In genomic region chr3:72977060-72977459, GRCh38 we compare ENCODE assay signal across 9 cellular contexts. TPM values are rescaled to one million over a fixed set of nuclear protein-coding genes. Genes with fewer than 3 reads are reported as not detected.
A peak's percentile ranks its signal among the peaks of the same experiment; 100 is the strongest.
DNase-seq lines count a peak whose midpoint lies in the region; ATAC-seq and TF ChIP-seq lines count a peak whose summit lies in the region.
"Had no signal": no experiment of that assay in that cellular context is flagged by ENCODE, and none has a peak within 500 bp of the region (broad histone marks: within the 10 kb centered on the region; RNA-seq: fewer than 3 reads in every experiment).

No MANE protein-coding gene starts in this region.

- H3K4me1 Mint-ChIP-seq in activated T-cell treated with anti-CD3 and anti-CD28 coated beads, Interleukin-2, amount 50 U/mL, for 24 hours (ENCODE audit: low read depth), result peaks cover 24% of the 10 kb centered on the region
- H3K4me1 Mint-ChIP-seq in activated naive CD8-positive, alpha-beta T cell treated with anti-CD3 and anti-CD28 coated beads, Interleukin-2, amount 50 U/mL, for 24 hours, result peaks cover 22% of the 10 kb centered on the region
- H3K4me1 Mint-ChIP-seq in GM23338, result peaks cover 16% of the 10 kb centered on the region

- H3K9me3 Mint-ChIP-seq in activated T-cell treated with anti-CD3 and anti-CD28 coated beads, Interleukin-2, amount 50 U/mL, for 24 hours, result no peaks in the 10 kb centered on the region
- no peaks in the 10 kb centered on the region for H3K9me3 Mint-ChIP-seq in activated naive CD8-positive, alpha-beta T cell treated with anti-CD3 and anti-CD28 coated beads, Interleukin-2, amount 50 U/mL, for 24 hours
- H3K9me3 Mint-ChIP-seq in GM23338, result no peaks in the 10 kb centered on the region

- ATAC-seq in HG03135 (IDR thresholded peaks at IDR 0.05; ENCODE audit: unreplicated experiment), result peak; percentile 56
- ATAC-seq in activated naive CD8-positive, alpha-beta T cell treated with anti-CD3 and anti-CD28 coated beads, Interleukin-2, amount 50 U/mL, for 24 hours, result peak; percentile 84
- peak; percentile 58 for ATAC-seq in stimulated activated naive CD8-positive, alpha-beta T cell treated with anti-CD3 and anti-CD28 coated beads, Interleukin-15, Interleukin-2, amounts not matched to agents 100 U/mL and 50 U/mL, for 24 hours
- ATAC-seq in GM23338, result no peak

- no peaks in the 10 kb centered on the region for H3K36me3 Mint-ChIP-seq in activated T-cell treated with anti-CD3 and anti-CD28 coated beads, Interleukin-2, amount 50 U/mL, for 24 hours (ENCODE audit: low read depth)
- H3K36me3 Mint-ChIP-seq in activated naive CD8-positive, alpha-beta T cell treated with anti-CD3 and anti-CD28 coated beads, Interleukin-2, amount 50 U/mL, for 24 hours (ENCODE audit: low read depth), result no peaks in the 10 kb centered on the region
- H3K36me3 Mint-ChIP-seq in GM23338 (ENCODE audit: low read depth), result no peaks in the 10 kb centered on the region

- H3K9me2 ChIP-seq in GM23338 (ENCODE audit: insufficient read depth), result no peaks in the 10 kb centered on the region

- no peak overlapping the region for H3K4me3 Mint-ChIP-seq in activated T-cell treated with anti-CD3 and anti-CD28 coated beads, Interleukin-2, amount 50 U/mL, for 24 hours
- no peak overlapping the region for H3K4me3 Mint-ChIP-seq in activated naive CD8-positive, alpha-beta T cell treated with anti-CD3 and anti-CD28 coated beads, Interleukin-2, amount 50 U/mL, for 24 hours
- H3K4me3 Mint-ChIP-seq in GM23338, result no peak overlapping the region

- H3K4me1 ChIP-seq in GM23338 (ENCODE audit: insufficient read depth), result peaks cover 7% of the 10 kb centered on the region; the same call in 1 of the 2 replicates

- no peak overlapping the region for H3K4me2 ChIP-seq in GM23338

- no peaks in the 10 kb centered on the region for H3F3A ChIP-seq in GM23338 (replicated peaks; ENCODE audit: low read depth)

- H4K20me1 ChIP-seq in GM23338 (replicated peaks; ENCODE audit: insufficient read depth), result no peaks in the 10 kb centered on the region

- no peaks in the 10 kb centered on the region for H3K27me3 ChIP-seq in GM23338 (ENCODE audit: insufficient read depth)
- H3K27me3 ChIP-seq: esophagus squamous epithelium had no signal

- H2AFZ ChIP-seq in GM23338, result no peak overlapping the region

- H3K36me3 ChIP-seq in GM23338 (ENCODE audit: insufficient read depth), result no peaks in the 10 kb centered on the region
- H3K36me3 ChIP-seq: esophagus squamous epithelium had no signal

- H3K27me3 Mint-ChIP-seq in activated T-cell treated with anti-CD3 and anti-CD28 coated beads, Interleukin-2, amount 50 U/mL, for 24 hours, result peaks cover 3% of the 10 kb centered on the region
- H3K27me3 Mint-ChIP-seq in activated naive CD8-positive, alpha-beta T cell treated with anti-CD3 and anti-CD28 coated beads, Interleukin-2, amount 50 U/mL, for 24 hours, result peaks cover 6% of the 10 kb centered on the region
- H3K27me3 Mint-ChIP-seq in GM23338 (ENCODE audit: insufficient read depth, low read depth, poor library complexity), result peaks cover 7% of the 10 kb centered on the region

- no peak overlapping the region for H3K4me3 ChIP-seq in GM23338
- H3K4me3 ChIP-seq: esophagus squamous epithelium had no signal

- no peaks in the 10 kb centered on the region for H3K79me2 ChIP-seq in GM23338 (replicated peaks; ENCODE audit: insufficient read depth)

- H3K27ac ChIP-seq in GM23338 (ENCODE audit: low read depth), result no peak overlapping the region
- H3K27ac ChIP-seq: esophagus squamous epithelium had no signal

- no peak for DNase-seq in activated T-cell treated with anti-CD3 and anti-CD28 coated beads, Interleukin-2, amount 50 U/mL, for 24 hours
- no peak for DNase-seq in activated T-cell treated with anti-CD3 and anti-CD28 coated beads, Interleukin-2, amount 50 U/mL, for 1 hour
- DNase-seq in activated naive CD8-positive, alpha-beta T cell treated with anti-CD3 and anti-CD28 coated beads, Interleukin-2, amount 50 U/mL, for 24 hours, result no peak
- DNase-seq in stimulated activated naive CD8-positive, alpha-beta T cell treated with anti-CD3 and anti-CD28 coated beads, Interleukin-15, Interleukin-2, amounts not matched to agents 100 U/mL and 50 U/mL, for 24 hours, result no peak
- DNase-seq in activated naive CD4-positive, alpha-beta T cell (lab: John Stamatoyannopoulos, UW), result no peak
- DNase-seq in GM23338 (ENCODE audit: low spot score) (no peak), ureter (ENCODE audit: low spot score) (no peak)
- DNase-seq: esophagus squamous epithelium had no signal

- peak in 1 of 2 experiments; percentile 23; a peak in 2 of 4 replicates for TF ChIP-seq CTCF in GM23338 (conservative IDR thresholded peaks at IDR 0.05; ENCODE audit: low read depth in 2 of 2)

- peak overlapping the region; percentile 93 for H3K27ac Mint-ChIP-seq in activated T-cell treated with anti-CD3 and anti-CD28 coated beads, Interleukin-2, amount 50 U/mL, for 24 hours
- H3K27ac Mint-ChIP-seq in activated naive CD8-positive, alpha-beta T cell treated with anti-CD3 and anti-CD28 coated beads, Interleukin-2, amount 50 U/mL, for 24 hours, result peak overlapping the region; percentile 85
- H3K27ac Mint-ChIP-seq in GM23338, result no peak overlapping the region

TF ChIP-seq in GM23338, 12 proteins besides CTCF, POLR2A, EP300 and RAD21:
- TF ChIP-seq, protein P1, sequence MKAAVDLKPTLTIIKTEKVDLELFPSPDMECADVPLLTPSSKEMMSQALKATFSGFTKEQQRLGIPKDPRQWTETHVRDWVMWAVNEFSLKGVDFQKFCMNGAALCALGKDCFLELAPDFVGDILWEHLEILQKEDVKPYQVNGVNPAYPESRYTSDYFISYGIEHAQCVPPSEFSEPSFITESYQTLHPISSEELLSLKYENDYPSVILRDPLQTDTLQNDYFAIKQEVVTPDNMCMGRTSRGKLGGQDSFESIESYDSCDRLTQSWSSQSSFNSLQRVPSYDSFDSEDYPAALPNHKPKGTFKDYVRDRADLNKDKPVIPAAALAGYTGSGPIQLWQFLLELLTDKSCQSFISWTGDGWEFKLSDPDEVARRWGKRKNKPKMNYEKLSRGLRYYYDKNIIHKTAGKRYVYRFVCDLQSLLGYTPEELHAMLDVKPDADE (IDR thresholded peaks at IDR 0.05), result no peak

RNA-seq across cellular contexts. Expression of gene PPP4R2, which starts 19.6 kb away (rescaled TPM):
- 62.7 and 72.1 TPM in 2 replicates for total RNA-seq in GM23338 (2014; rRNA removed; shearing (Covaris generic))
- polyA plus RNA-seq in GM23338 (2016; fragmentation: Nextera tagmentation; extraction: Ambion mirVana), result 117 TPM in 2 replicates
- 69.4 TPM for total RNA-seq in ureter
